1 cellular context compared by ENCODE assay signal in the genomic region with DNA sequence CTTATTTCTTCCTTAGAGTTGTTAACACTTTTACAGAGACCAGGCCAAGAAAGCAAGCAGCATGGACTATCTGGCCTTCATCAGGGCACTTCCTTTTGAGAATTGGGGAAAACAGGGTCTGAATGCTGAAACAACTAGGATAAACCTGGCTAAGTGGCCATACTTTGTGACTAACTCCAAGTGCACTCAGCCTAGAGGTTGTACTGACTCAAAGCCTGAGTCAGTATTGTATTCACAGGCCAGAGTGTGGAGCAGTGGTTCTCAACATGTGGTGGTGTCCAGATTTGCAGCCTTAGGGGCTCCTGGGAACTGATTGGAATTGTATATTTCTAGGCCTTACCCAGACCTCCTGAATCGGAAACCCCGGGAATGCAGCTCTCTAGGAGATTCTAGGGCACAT.
TF ChIP-seq lines count a peak whose summit lies in the region.

No MANE protein-coding gene starts in this region.

TF ChIP-seq in A549, 52 proteins besides CTCF, POLR2A, EP300 and RAD21 (continued from another document):
- TF ChIP-seq, protein P1, sequence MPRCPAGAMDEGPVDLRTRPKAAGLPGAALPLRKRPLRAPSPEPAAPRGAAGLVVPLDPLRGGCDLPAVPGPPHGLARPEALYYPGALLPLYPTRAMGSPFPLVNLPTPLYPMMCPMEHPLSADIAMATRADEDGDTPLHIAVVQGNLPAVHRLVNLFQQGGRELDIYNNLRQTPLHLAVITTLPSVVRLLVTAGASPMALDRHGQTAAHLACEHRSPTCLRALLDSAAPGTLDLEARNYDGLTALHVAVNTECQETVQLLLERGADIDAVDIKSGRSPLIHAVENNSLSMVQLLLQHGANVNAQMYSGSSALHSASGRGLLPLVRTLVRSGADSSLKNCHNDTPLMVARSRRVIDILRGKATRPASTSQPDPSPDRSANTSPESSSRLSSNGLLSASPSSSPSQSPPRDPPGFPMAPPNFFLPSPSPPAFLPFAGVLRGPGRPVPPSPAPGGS (IDR thresholded peaks at IDR 0.05): no peak
- TF ChIP-seq RARB (CRISPR knock-in tag; IDR thresholded peaks at IDR 0.05): no peak
- no peak for TF ChIP-seq HEYL (CRISPR knock-in tag; IDR thresholded peaks at IDR 0.05)
- TF ChIP-seq, protein P2, sequence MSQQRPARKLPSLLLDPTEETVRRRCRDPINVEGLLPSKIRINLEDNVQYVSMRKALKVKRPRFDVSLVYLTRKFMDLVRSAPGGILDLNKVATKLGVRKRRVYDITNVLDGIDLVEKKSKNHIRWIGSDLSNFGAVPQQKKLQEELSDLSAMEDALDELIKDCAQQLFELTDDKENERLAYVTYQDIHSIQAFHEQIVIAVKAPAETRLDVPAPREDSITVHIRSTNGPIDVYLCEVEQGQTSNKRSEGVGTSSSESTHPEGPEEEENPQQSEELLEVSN (IDR thresholded peaks at IDR 0.05; ENCODE audit: borderline replicate concordance, low read depth): no peak
